9 cellular contexts compared by ENCODE assay signal in genomic region chr6:149405823-149406765, GRCh38. TPM values are rescaled to one million over a fixed set of nuclear protein-coding genes. Genes with fewer than 3 reads are reported as not detected.
A peak's percentile ranks its signal among the peaks of the same experiment; 100 is the strongest.
DNase-seq lines count a peak whose midpoint lies in the region; ATAC-seq and TF ChIP-seq lines count a peak whose summit lies in the region.
"Had no signal": no experiment of that assay in that cellular context is flagged by ENCODE, and none has a peak within 500 bp of the region (broad histone marks: within the 10 kb centered on the region; RNA-seq: fewer than 3 reads in every experiment).

No MANE protein-coding gene starts in this region.

- ATAC-seq in activated CD8-positive, alpha-beta T cell treated with anti-CD3 and anti-CD28 coated beads for 36 hours, result peak; percentile 47
- no peak for ATAC-seq in activated CD8-positive, alpha-beta T cell treated with anti-CD3 and anti-CD28 coated beads, Interleukin-2, amount 10 ng/mL, durations not matched to agents 7 days and 5 days
- ATAC-seq in Panc1, result no peak

- H3K27me3 Mint-ChIP-seq in activated CD8-positive, alpha-beta T cell treated with anti-CD3 and anti-CD28 coated beads for 36 hours, result no peaks in the 10 kb centered on the region
- H3K27me3 Mint-ChIP-seq in activated CD8-positive, alpha-beta T cell treated with anti-CD3 and anti-CD28 coated beads, Interleukin-2, amount 10 ng/mL, durations not matched to agents 7 days and 5 days (ENCODE audit: low read depth), result no peaks in the 10 kb centered on the region

- peaks cover 3% of the 10 kb centered on the region; the same call in 1 of the 2 replicates for H3K36me3 ChIP-seq in Panc1 (ENCODE audit: control insufficient read depth, insufficient read depth, low read length)

- no peak overlapping the region for H3K4me3 ChIP-seq in Panc1 (ENCODE audit: low read depth in 2 of 2, low read length in 2 of 2)

- H3K4me1 Mint-ChIP-seq in activated CD8-positive, alpha-beta T cell treated with anti-CD3 and anti-CD28 coated beads for 36 hours (ENCODE audit: low read depth), result peaks cover 37% of the 10 kb centered on the region
- H3K4me1 Mint-ChIP-seq in activated CD8-positive, alpha-beta T cell treated with anti-CD3 and anti-CD28 coated beads, Interleukin-2, amount 10 ng/mL, durations not matched to agents 7 days and 5 days (ENCODE audit: low read depth), result peaks cover 25% of the 10 kb centered on the region

- in situ Hi-C loops in Panc1 (cut with HindIII; ENCODE audit: low pct_unique_long_range_greater_than_20kb, low sequenced_read_pairs), result no loop called here

- H3K9me3 Mint-ChIP-seq in activated CD8-positive, alpha-beta T cell treated with anti-CD3 and anti-CD28 coated beads for 36 hours, result no peaks in the 10 kb centered on the region
- H3K9me3 Mint-ChIP-seq in activated CD8-positive, alpha-beta T cell treated with anti-CD3 and anti-CD28 coated beads, Interleukin-2, amount 10 ng/mL, durations not matched to agents 7 days and 5 days (ENCODE audit: insufficient read depth), result no peaks in the 10 kb centered on the region

- no peaks in the 10 kb centered on the region for H3K27me3 ChIP-seq in Panc1 (ENCODE audit: control insufficient read depth, insufficient read depth, low read length)

- H3K4me3 Mint-ChIP-seq in activated CD8-positive, alpha-beta T cell treated with anti-CD3 and anti-CD28 coated beads for 36 hours, result no peak overlapping the region
- no peak overlapping the region for H3K4me3 Mint-ChIP-seq in activated CD8-positive, alpha-beta T cell treated with anti-CD3 and anti-CD28 coated beads, Interleukin-2, amount 10 ng/mL, durations not matched to agents 7 days and 5 days

- CTCF ChIA-PET in activated CD8-positive, alpha-beta T cell treated with anti-CD3 and anti-CD28 coated beads for 36 hours (lab: Charles Lee), result interaction anchor here (1.0 to 1.5 kb wide), 2 partner anchors 26 to 34 kb away, joined by 3 read pairs; no protein-coding TSS in a partner anchor
- CTCF ChIA-PET in activated CD8-positive, alpha-beta T cell treated with anti-CD3 and anti-CD28 coated beads, Interleukin-2, amount 10 ng/mL, durations not matched to agents 7 days and 5 days (lab: Charles Lee), result interaction anchor here (0.7 to 1.0 kb wide), 2 partner anchors 317 to 323 kb away, joined by 3 read pairs; no protein-coding TSS in a partner anchor
- CTCF ChIA-PET in Panc1 (lab: Charles Lee), result no interaction called here

- peak overlapping the region; percentile 34; the same call in 1 of the 2 replicates for H3K27ac ChIP-seq in Panc1 (ENCODE audit: low read length)

- POLR2A ChIA-PET in activated CD8-positive, alpha-beta T cell treated with anti-CD3 and anti-CD28 coated beads for 36 hours (lab: Charles Lee), result interaction anchor here (0.9 kb wide), 2 partner anchors 9 to 91 kb away, joined by 3 read pairs; no protein-coding TSS in a partner anchor
- POLR2A ChIA-PET in activated CD8-positive, alpha-beta T cell treated with anti-CD3 and anti-CD28 coated beads, Interleukin-2, amount 10 ng/mL, durations not matched to agents 7 days and 5 days (lab: Charles Lee), result no interaction called here
- POLR2A ChIA-PET in Panc1 (lab: Charles Lee), result no interaction called here

- intact Hi-C loops in activated CD8-positive, alpha-beta T cell treated with anti-CD3 and anti-CD28 coated beads for 36 hours (cut with micrococcal nuclease), result no loop called here
- intact Hi-C loops in Panc1 (cut with micrococcal nuclease; ENCODE audit: unreplicated experiment), result no loop called here

- TF ChIP-seq CTCF in activated CD8-positive, alpha-beta T cell treated with anti-CD3 and anti-CD28 coated beads for 36 hours (IDR thresholded peaks at IDR 0.05), result no peak
- TF ChIP-seq CTCF in Panc1 (IDR thresholded peaks at IDR 0.05) (no peak), GM20000 (IDR thresholded peaks at IDR 0.05; ENCODE audit: extremely low read depth, missing control alignments) (no peak)

- H3K9me3 ChIP-seq in Panc1 (ENCODE audit: control insufficient read depth, insufficient read depth, low read depth, low read length), result no peaks in the 10 kb centered on the region

- no peaks in the 10 kb centered on the region for H3K4me1 ChIP-seq in Panc1 (ENCODE audit: control insufficient read depth, insufficient read depth, low read length)

- BruUV-seq in Panc1 (replicated peaks; lab: Mats Ljungman, UMichigan), result no TSS peak

- peaks cover 73% of the 10 kb centered on the region for H3K36me3 Mint-ChIP-seq in activated CD8-positive, alpha-beta T cell treated with anti-CD3 and anti-CD28 coated beads for 36 hours (ENCODE audit: low read depth)
- peaks cover 81% of the 10 kb centered on the region for H3K36me3 Mint-ChIP-seq in activated CD8-positive, alpha-beta T cell treated with anti-CD3 and anti-CD28 coated beads, Interleukin-2, amount 10 ng/mL, durations not matched to agents 7 days and 5 days (ENCODE audit: low read depth)

- peak overlapping the region; percentile 80 for H3K27ac Mint-ChIP-seq in activated CD8-positive, alpha-beta T cell treated with anti-CD3 and anti-CD28 coated beads for 36 hours
- H3K27ac Mint-ChIP-seq in activated CD8-positive, alpha-beta T cell treated with anti-CD3 and anti-CD28 coated beads, Interleukin-2, amount 10 ng/mL, durations not matched to agents 7 days and 5 days, result no peak overlapping the region

- no peak for DNase-seq in activated CD8-positive, alpha-beta T cell treated with anti-CD3 and anti-CD28 coated beads for 36 hours
- DNase-seq in activated CD8-positive, alpha-beta T cell treated with anti-CD3 and anti-CD28 coated beads, Interleukin-2, amount 10 ng/mL, durations not matched to agents 7 days and 5 days, result no peak
- no peak for DNase-seq in Panc1 (ENCODE audit: low read depth, low spot score)
- DNase-seq in dedifferentiated amniotic fluid mesenchymal stem cell (ENCODE audit: extremely low spot score), result peak; percentile 24
- DNase-seq in renal cortical epithelial cell (ENCODE audit: low read depth), result peak; percentile 19
- no peak for DNase-seq in NCI-H526 (lab: John Stamatoyannopoulos, UW)
- no peak for DNase-seq in GM20000 (ENCODE audit: low spot score)
- no peak for DNase-seq in NCI-H2171 treated with DMSO at 0.1 percent for 48 hours (lab: John Stamatoyannopoulos, UW)
- DNase-seq: ACHN had no signal

RNA-seq across cellular contexts. Expression of gene SUMO4, which starts 6.0 kb away (rescaled TPM):
- total RNA-seq in activated CD8-positive, alpha-beta T cell treated with anti-CD3 and anti-CD28 coated beads for 36 hours, result 1 to 10 TPM; 3.7 to 4.7 TPM
- total RNA-seq in activated CD8-positive, alpha-beta T cell treated with anti-CD3 and anti-CD28 coated beads, Interleukin-2, amount 10 ng/mL, durations not matched to agents 7 days and 5 days, result 10 to 100 TPM; 10.1 TPM
- total RNA-seq in Panc1 (2021; ENCODE audit: unreplicated experiment), result 1.1 TPM
- not detected for polyA plus RNA-seq in Panc1 (2012; ENCODE audit: insufficient read length)
- 3.2 TPM in 1 of 2 replicates, not detected in the other for total RNA-seq in renal cortical epithelial cell

Comparison
In these comparisons a context has a peak if more than half of its experiments do, and no peak if none do; other contexts are left out.
1. DNase-seq: peak in dedifferentiated amniotic fluid mesenchymal stem cell (single experiment) and renal cortical epithelial cell (single experiment); none in activated CD8-positive, alpha-beta T cell treated with anti-CD3 and anti-CD28 coated beads for 36 hours (single experiment), activated CD8-positive, alpha-beta T cell treated with anti-CD3 and anti-CD28 coated beads, Interleukin-2, amount 10 ng/mL, durations not matched to agents 7 days and 5 days (single experiment), Panc1 (single experiment), NCI-H526 (0 of 2), GM20000 (single experiment) and NCI-H2171 treated with DMSO at 0.1 percent for 48 hours (single experiment).